ENCODE assay signal across 24 cellular contexts in the genomic region with DNA sequence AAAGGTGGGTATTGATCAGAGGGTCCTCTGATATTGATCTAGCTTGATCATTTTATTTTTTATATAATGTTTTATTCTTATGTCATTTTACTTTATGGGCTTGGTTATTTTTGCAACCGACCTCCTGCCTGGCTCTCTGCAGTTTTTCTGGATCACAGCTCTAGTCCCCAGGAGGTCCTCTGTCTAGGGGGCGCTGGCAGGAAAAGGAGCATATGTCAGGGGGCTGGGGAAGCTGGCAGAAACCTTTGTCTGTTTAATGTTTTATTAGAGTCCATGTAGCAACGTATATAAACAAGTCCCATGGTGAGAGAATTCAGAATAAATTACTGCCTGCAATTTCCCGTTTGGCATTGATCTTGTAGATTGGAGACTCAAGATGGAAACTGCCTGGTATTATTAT.
DNase-seq lines count a peak whose midpoint lies in the region; ATAC-seq and TF ChIP-seq lines count a peak whose summit lies in the region.
"Had no signal": no experiment of that assay in that cellular context is flagged by ENCODE, and none has a peak within 500 bp of the region (broad histone marks: within the 10 kb centered on the region; RNA-seq: fewer than 3 reads in every experiment).

No MANE protein-coding gene starts in this region.

- no peak overlapping the region for H3K27ac ChIP-seq in A673 (ENCODE audit: low read depth, low read length, poor library complexity, severe bottlenecking)
- no peak overlapping the region for H3K27ac ChIP-seq in HEK293 (ENCODE audit: extremely low read depth, low read depth, low read length)
- H3K27ac ChIP-seq in mesenchymal stem cell (ENCODE audit: low read length, poor library complexity, severe bottlenecking) = peak overlapping the region; percentile 88
- H3K27ac ChIP-seq: C4-2B, SJSA1 had no signal

- H3K4ac ChIP-seq in mesenchymal stem cell (ENCODE audit: low read depth in 1 of 2, low read length in 2 of 2) = no peak overlapping the region

- H3K27me3 ChIP-seq in A673 (replicated peaks; ENCODE audit: insufficient read depth, low read depth, low read length, poor library complexity) = no peaks in the 10 kb centered on the region
- no peaks in the 10 kb centered on the region for H3K27me3 ChIP-seq in mesenchymal stem cell (ENCODE audit: control insufficient read depth in 1 of 2, insufficient read depth in 1 of 2, low read length in 2 of 2)
- H3K27me3 ChIP-seq: SJSA1 had no signal

- peak; percentile 1 for DNase-seq in A673 (ENCODE audit: low spot score)
- DNase-seq in NCI-H69 (lab: John Stamatoyannopoulos, UW) = peak; percentile 77
- DNase-seq in mesenchymal stem cell = no peak
- DNase-seq in germinal center (ENCODE audit: low spot score) = no peak
- no peak for DNase-seq in activated CD4-positive, alpha-beta T cell treated with anti-CD3 and anti-CD28 coated beads, Interleukin-2, amount 50 U/mL, for 4 hours
- no peak for DNase-seq in NCI-H446 (lab: John Stamatoyannopoulos, UW)
- DNase-seq: Caco-2; CD8-positive, alpha-beta T cell; DMS 273 treated with DMSO at 0.1 percent for 48 hours; DMS79; GDM1; NCI-H1092 treated with DMSO at 0.1 percent for 48 hours; NCI-H1436; NCI-H1930; NCI-H526 treated with DMSO at 0.1 percent for 48 hours; NK-92 treated with Interleukin-12 subunit alpha and Interleukin-12 subunit beta, amount 100 ng/mL, for 24 hours; Right ventricle myocardium superior; RPMI8226; T-helper 1 cell had no signal

- no peak overlapping the region for H3K4me2 ChIP-seq in mesenchymal stem cell (ENCODE audit: low read length, poor library complexity, severe bottlenecking)

- H3K79me1 ChIP-seq in mesenchymal stem cell (replicated peaks; ENCODE audit: low read length, poor library complexity, severe bottlenecking) = no peaks in the 10 kb centered on the region

- H3K9ac ChIP-seq in mesenchymal stem cell (ENCODE audit: low read length) = peak overlapping the region; percentile 14

- no peak overlapping the region for H2BK120ac ChIP-seq in mesenchymal stem cell (ENCODE audit: low read depth, low read length)

- TF ChIP-seq CTCF in A673 (conservative IDR thresholded peaks at IDR 0.05; ENCODE audit: low read depth, low read length) = no peak
- no peak for TF ChIP-seq CTCF in HEK293 (tag by site-specific recombination; IDR thresholded peaks at IDR 0.05)

- no peak overlapping the region for H2AFZ ChIP-seq in mesenchymal stem cell (ENCODE audit: low read depth, low read length)

- POLR2A ChIA-PET in A673 (lab: Charles Lee; ENCODE audit: low non-redundant PET) (no interaction called here), HEK293 (lab: Yijun Ruan, JAX) (no interaction called here)

- CTCF ChIA-PET in A673 (lab: Charles Lee) (no interaction called here), HEK293 (lab: Yijun Ruan, JAX) (interaction anchor here (0.5 kb wide), 1 partner anchor 243 kb away, joined by 4 read pairs; no protein-coding TSS in a partner anchor)

- H3K14ac ChIP-seq in mesenchymal stem cell (ENCODE audit: low read length in 2 of 2) = no peak overlapping the region

- H4K91ac ChIP-seq in mesenchymal stem cell (ENCODE audit: low read length) = no peak overlapping the region

- WGBS in mesenchymal stem cell = 76% methylated on average over 4 of the region's 4 CpGs

- H3K9me3 ChIP-seq in A673 (ENCODE audit: low read depth, low read length, poor library complexity, severe bottlenecking) = no peaks in the 10 kb centered on the region
- H3K9me3 ChIP-seq in HEK293 (ENCODE audit: control insufficient read depth, insufficient read depth, low read depth, low read length) = no peaks in the 10 kb centered on the region
- no peaks in the 10 kb centered on the region for H3K9me3 ChIP-seq in mesenchymal stem cell (ENCODE audit: control insufficient read depth, low read length)
- H3K9me3 ChIP-seq: Caco-2, SJSA1 had no signal

- H2BK5ac ChIP-seq in mesenchymal stem cell (ENCODE audit: low read depth, low read length, poor library complexity, severe bottlenecking) = no peak overlapping the region

- H3K36me3 ChIP-seq in A673 (ENCODE audit: insufficient read depth, low read length, poor library complexity, severe bottlenecking) = no peaks in the 10 kb centered on the region
- H3K36me3 ChIP-seq in HEK293 (ENCODE audit: control insufficient read depth in 2 of 2, insufficient read depth in 1 of 2, low read length in 2 of 2) = no peaks in the 10 kb centered on the region
- no peaks in the 10 kb centered on the region for H3K36me3 ChIP-seq in mesenchymal stem cell (ENCODE audit: control insufficient read depth in 1 of 2, insufficient read depth in 2 of 2, low read depth in 1 of 2, low read length in 2 of 2)
- H3K36me3 ChIP-seq: SJSA1 had no signal

- no peak overlapping the region for H2AK5ac ChIP-seq in mesenchymal stem cell (ENCODE audit: low read length, severe bottlenecking)

- intact Hi-C loops in A673 (cut with micrococcal nuclease; ENCODE audit: unreplicated experiment) = no loop called here

- no peak overlapping the region for H2BK12ac ChIP-seq in mesenchymal stem cell (ENCODE audit: low read length in 2 of 2)

- no peak overlapping the region for H3K23ac ChIP-seq in mesenchymal stem cell (ENCODE audit: low read length in 2 of 2)

- H3K18ac ChIP-seq in mesenchymal stem cell (ENCODE audit: low read depth in 1 of 2, low read length in 2 of 2) = no peak overlapping the region

- BruUV-seq in A673 (replicated peaks; lab: Mats Ljungman, UMichigan) = no TSS peak

- H4K8ac ChIP-seq in mesenchymal stem cell (ENCODE audit: low read length) = no peak overlapping the region

- H3K4me1 ChIP-seq in A673 (ENCODE audit: insufficient read depth, low read length, poor library complexity, severe bottlenecking) (no peaks in the 10 kb centered on the region), HEK293 (ENCODE audit: control insufficient read depth, insufficient read depth, low read length) (no peaks in the 10 kb centered on the region), mesenchymal stem cell (ENCODE audit: control insufficient read depth, insufficient read depth, low read depth, low read length) (peaks cover 3% of the 10 kb centered on the region)
- H3K4me1 ChIP-seq: SJSA1 had no signal

- no peak overlapping the region for H3K4me3 ChIP-seq in A673 (ENCODE audit: low read depth, low read length, poor library complexity, severe bottlenecking)
- no peak overlapping the region for H3K4me3 ChIP-seq in HEK293 (ENCODE audit: low read depth, low read length)
- no peak overlapping the region for H3K4me3 ChIP-seq in mesenchymal stem cell (ENCODE audit: insufficient read depth in 1 of 2, low read depth in 1 of 2, low read length in 2 of 2)
- H3K4me3 ChIP-seq: GM12878, SJSA1 had no signal

- H2BK15ac ChIP-seq in mesenchymal stem cell (ENCODE audit: low read depth, poor library complexity, severe bottlenecking) = no peak overlapping the region

- no peak for ATAC-seq in GM18517 (IDR thresholded peaks at IDR 0.05; ENCODE audit: unreplicated experiment)
- ATAC-seq: CD8-positive, alpha-beta T cell; GM12878 had no signal

TF ChIP-seq in HEK293, 187 proteins besides CTCF, POLR2A, EP300 and RAD21:
- TF ChIP-seq ZNF549 (tag by site-specific recombination; IDR thresholded peaks at IDR 0.05) (no peak), ZNF311 (tag by site-specific recombination; IDR thresholded peaks at IDR 0.05; ENCODE audit: borderline replicate concordance) (no peak), ZIC2 (tag by site-specific recombination; IDR thresholded peaks at IDR 0.05) (peak; percentile 52; the same call in 1 of the 2 replicates), GLIS1 (tag by site-specific recombination; IDR thresholded peaks at IDR 0.05) (peak; percentile 93)

Comparison
In these comparisons a context has a peak if more than half of its experiments do, and no peak if none do; other contexts are left out.
1. DNase-seq: peak in A673 (single experiment) and NCI-H69 (single experiment); none in mesenchymal stem cell (single experiment), germinal center (single experiment), activated CD4-positive, alpha-beta T cell treated with anti-CD3 and anti-CD28 coated beads, Interleukin-2, amount 50 U/mL, for 4 hours (0 of 2) and NCI-H446 (0 of 2).